In genomic region chr10:96500519-96500918, GRCh38 we compare ENCODE assay signal across 18 cellular contexts. TPM values are rescaled to one million over a fixed set of nuclear protein-coding genes. Genes with fewer than 3 reads are reported as not detected.
DNase-seq lines count a peak whose midpoint lies in the region; ATAC-seq, FAIRE-seq and TF ChIP-seq lines count a peak whose summit lies in the region.
"Had no signal": no experiment of that assay in that cellular context is flagged by ENCODE, and none has a peak within 500 bp of the region (broad histone marks: within the 10 kb centered on the region; RNA-seq: fewer than 3 reads in every experiment).

No MANE protein-coding gene starts in this region.

- H3F3A ChIP-seq in GM23338 (replicated peaks; ENCODE audit: low read depth) = no peaks in the 10 kb centered on the region

- H3K9me3 Mint-ChIP-seq in GM23338 = no peaks in the 10 kb centered on the region
- H3K9me3 Mint-ChIP-seq: CD8-positive, alpha-beta memory T cell had no signal

- peaks cover 5% of the 10 kb centered on the region for H3K27me3 Mint-ChIP-seq in GM23338 (ENCODE audit: insufficient read depth, low read depth, poor library complexity)

- H2AFZ ChIP-seq in GM23338 = no peak overlapping the region

- H3K4me1 ChIP-seq in right atrium auricular region (no peaks in the 10 kb centered on the region), GM23338 (ENCODE audit: insufficient read depth) (no peaks in the 10 kb centered on the region; the same call in 1 of the 2 replicates)
- H3K4me1 ChIP-seq: BLaER1, Caco-2 had no signal

- DNase-seq in Right ventricle myocardium inferior (ENCODE audit: missing footprints) (no peak), right atrium auricular region (ENCODE audit: low spot score) (no peak), GM23338 (ENCODE audit: low spot score) (peak; percentile 13), NCI-H510A treated with DMSO at 0.1 percent for 48 hours (lab: John Stamatoyannopoulos, UW) (peak; percentile 31), bronchial epithelial cell (ENCODE audit: low read depth) (peak; percentile 27), H54 (ENCODE audit: insufficient read length, low spot score) (no peak), hypothalamus (lab: John Stamatoyannopoulos, UW) (no peak), superior temporal gyrus (ENCODE audit: extremely low spot score) (no peak)
- DNase-seq: 8988T; AML-193; Caco-2; CD8-positive, alpha-beta memory T cell; DND-41; GDM1 had no signal

- peaks cover 5% of the 10 kb centered on the region; the same call in 2 of the 3 replicates for H3K4me1 Mint-ChIP-seq in GM23338
- H3K4me1 Mint-ChIP-seq: CD8-positive, alpha-beta memory T cell had no signal

- H3K4me3 Mint-ChIP-seq in GM23338 = no peak overlapping the region
- H3K4me3 Mint-ChIP-seq: CD8-positive, alpha-beta memory T cell had no signal

- H4K20me1 ChIP-seq in GM23338 (replicated peaks; ENCODE audit: insufficient read depth) = no peaks in the 10 kb centered on the region
- H4K20me1 ChIP-seq: BLaER1 had no signal

- H3K27ac ChIP-seq in right atrium auricular region = no peak overlapping the region
- no peak overlapping the region for H3K27ac ChIP-seq in GM23338 (ENCODE audit: low read depth)
- H3K27ac ChIP-seq: BLaER1 had no signal

- TF ChIP-seq CTCF in right atrium auricular region (IDR thresholded peaks at IDR 0.05) = no peak
- TF ChIP-seq CTCF in GM23338 (conservative IDR thresholded peaks at IDR 0.05; ENCODE audit: low read depth in 2 of 2) = no peak
- no peak for TF ChIP-seq CTCF in bronchial epithelial cell (IDR thresholded peaks at IDR 0.05; ENCODE audit: insufficient read depth, low read length, severe bottlenecking)

- H3K27me3 ChIP-seq in right atrium auricular region = no peaks in the 10 kb centered on the region
- H3K27me3 ChIP-seq in GM23338 (ENCODE audit: insufficient read depth) = no peaks in the 10 kb centered on the region
- no peaks in the 10 kb centered on the region for H3K27me3 ChIP-seq in bronchial epithelial cell (ENCODE audit: control insufficient read depth, insufficient read depth, low read length)
- H3K27me3 ChIP-seq: BLaER1 had no signal

- H3K4me3 ChIP-seq in right atrium auricular region (no peak overlapping the region), GM23338 (no peak overlapping the region), bronchial epithelial cell (ENCODE audit: low read depth, low read length) (no peak overlapping the region)
- H3K4me3 ChIP-seq: BLaER1 had no signal

- H3K79me2 ChIP-seq in GM23338 (replicated peaks; ENCODE audit: insufficient read depth) = no peaks in the 10 kb centered on the region

- intact Hi-C loops in Right ventricle myocardium inferior (cut with DNase I) = no loop called here

- ATAC-seq in Right ventricle myocardium inferior (peak; percentile 23), GM23338 (peak; percentile 30; the same call in 2 of the 3 replicates)

- TF ChIP-seq POLR2A in H54 (IDR thresholded peaks at IDR 0.05; ENCODE audit: low read depth, low read length) = no peak

- H3K4me2 ChIP-seq in GM23338 = no peak overlapping the region
- H3K4me2 ChIP-seq: BLaER1 had no signal

- no peak overlapping the region for H3K27ac Mint-ChIP-seq in GM23338
- H3K27ac Mint-ChIP-seq: CD8-positive, alpha-beta memory T cell had no signal

- no peak for FAIRE-seq in bronchial epithelial cell (lab: Jason Lieb, UNC)
- no peak for FAIRE-seq in H54 (lab: Jason Lieb, UNC)
- FAIRE-seq: GM12892, GM19239 had no signal

- no peaks in the 10 kb centered on the region; the same call in 1 of the 2 replicates for H3K9me2 ChIP-seq in GM23338 (ENCODE audit: insufficient read depth)

- H3K36me3 ChIP-seq in right atrium auricular region (no peaks in the 10 kb centered on the region), GM23338 (ENCODE audit: insufficient read depth) (no peaks in the 10 kb centered on the region), bronchial epithelial cell (ENCODE audit: control insufficient read depth, insufficient read depth, low read length) (no peaks in the 10 kb centered on the region)
- H3K36me3 ChIP-seq: BLaER1 had no signal

- no peaks in the 10 kb centered on the region for H3K36me3 Mint-ChIP-seq in GM23338 (ENCODE audit: low read depth)
- H3K36me3 Mint-ChIP-seq: CD8-positive, alpha-beta memory T cell had no signal

- H3K9me3 ChIP-seq in right atrium auricular region = no peaks in the 10 kb centered on the region
- H3K9me3 ChIP-seq: BLaER1, Caco-2 had no signal

TF ChIP-seq in GM23338, 12 proteins besides CTCF, POLR2A, EP300 and RAD21 (continues in another document):
- TF ChIP-seq ZNF114 (CRISPR knock-in tag; IDR thresholded peaks at IDR 0.05) (no peak), ZNF331 (CRISPR knock-in tag; IDR thresholded peaks at IDR 0.05; ENCODE audit: low read depth) (no peak), JUNB (IDR thresholded peaks at IDR 0.05; ENCODE audit: unreplicated experiment) (no peak), ETS1 (IDR thresholded peaks at IDR 0.05) (no peak), REST (IDR thresholded peaks at IDR 0.05; ENCODE audit: unreplicated experiment) (no peak), STAT1 (IDR thresholded peaks at IDR 0.05; ENCODE audit: unreplicated experiment) (no peak), POLR2AphosphoS5 (IDR thresholded peaks at IDR 0.05; ENCODE audit: low read depth) (no peak), EZH2 (IDR thresholded peaks at IDR 0.05; ENCODE audit: low read depth, unreplicated experiment) (no peak), EZH2phosphoT487 (IDR thresholded peaks at IDR 0.05; ENCODE audit: unreplicated experiment) (no peak), NANOG (IDR thresholded peaks at IDR 0.05; ENCODE audit: borderline replicate concordance) (no peak)

RNA-seq across cellular contexts. Expression of gene TLL2, which starts 13.2 kb away (rescaled TPM):
- 10.8 TPM for total RNA-seq in Right ventricle myocardium inferior
- under 1 TPM; 0.24 to 0.96 TPM for total RNA-seq in right atrium auricular region
- total RNA-seq in GM23338 (2014; rRNA removed; shearing (Covaris generic)) = 1.4 and 2.6 TPM in 2 replicates
- 2.8 and 3.0 TPM in 2 replicates for polyA plus RNA-seq in GM23338 (2016; fragmentation: Nextera tagmentation; extraction: Ambion mirVana)
- total RNA-seq in bronchial epithelial cell = 0.26 TPM in 2 replicates
- total RNA-seq: HT-29 had no signal
- polyA plus RNA-seq: CD8-positive, alpha-beta memory T cell had no signal

Comparison
In these comparisons a context has a peak if more than half of its experiments do, and no peak if none do; other contexts are left out.
1. DNase-seq: peak in GM23338 (single experiment), NCI-H510A treated with DMSO at 0.1 percent for 48 hours (single experiment) and bronchial epithelial cell (single experiment); none in Right ventricle myocardium inferior (single experiment), right atrium auricular region (single experiment), H54 (single experiment), hypothalamus (0 of 51) and superior temporal gyrus (single experiment).